Comparison of ENCODE assay signal across 8 cellular contexts in genomic region chrX:53831662-53832635, GRCh38.
DNase-seq lines count a peak whose midpoint lies in the region; ATAC-seq lines count a peak whose summit lies in the region.

No MANE protein-coding gene starts in this region.

- DNase-seq in activated CD8-positive, alpha-beta memory T cell treated with anti-CD3 and anti-CD28 coated beads for 24 hours = peak; percentile 69
- no peak for DNase-seq in activated CD8-positive, alpha-beta memory T cell treated with anti-CD3 and anti-CD28 coated beads, Interleukin-2, amount 50 U/mL, for 48 hours
- DNase-seq in NOMO-1 treated with DMSO at 0.1 percent for 48 hours (lab: John Stamatoyannopoulos, UW; ENCODE audit: unreplicated experiment) (peak; percentile 24), germinal center (ENCODE audit: low spot score) (peak; percentile 5)
- peak; percentile 62 to 68 for DNase-seq in activated T-cell treated with anti-CD3 and anti-CD28 coated beads, Interleukin-2, amount 50 U/mL, for 48 hours
- peak; percentile 58 for DNase-seq in stimulated activated CD4-positive, alpha-beta T cell treated with anti-CD3 and anti-CD28 coated beads, Interleukin-15, amount 100 ng/mL, for 24 hours

- ATAC-seq in HG02870 (IDR thresholded peaks at IDR 0.05; ENCODE audit: unreplicated experiment) (peak; percentile 78), GM18519 (IDR thresholded peaks at IDR 0.05; ENCODE audit: low FRiP score, unreplicated experiment) (no peak)
